ENCODE assay signal across 9 cellular contexts in genomic region chr16:19085679-19086200, GRCh38. TPM values are rescaled to one million over a fixed set of nuclear protein-coding genes. Genes with fewer than 3 reads are reported as not detected.
DNase-seq lines count a peak whose midpoint lies in the region; TF ChIP-seq lines count a peak whose summit lies in the region.
"Had no signal": no experiment of that assay in that cellular context is flagged by ENCODE, and none has a peak within 500 bp of the region (broad histone marks: within the 10 kb centered on the region; RNA-seq: fewer than 3 reads in every experiment).

No MANE protein-coding gene starts in this region.

- no peak for TF ChIP-seq POLR2A in sigmoid colon (IDR thresholded peaks at IDR 0.05)

- H3K4me1 ChIP-seq in HUES6 (ENCODE audit: control insufficient read depth, insufficient read depth, low read length) (0 out of 2 replicates have a peak, but pooled peaks cover 2% of the 10 kb centered on the region), sigmoid colon (peaks cover 0 to 16% (median 7%) of the 10 kb centered on the region in 4 donors)

- H3K4me3 ChIP-seq in AG10803 (ENCODE audit: low read length) (no peak overlapping the region), HUES6 (ENCODE audit: low read depth, low read length) (peak overlapping the region; percentile 56; the same call in 1 of the 2 replicates), sigmoid colon (peak overlapping the region in 2 of 4 donors; percentile 47 to 49)

- intact Hi-C loops in sigmoid colon (cut with DNase I), result loop anchor here (1.0 to 2.0 kb wide), 4 partner anchors 27 to 417 kb away; partner anchors contain the start of gene ITPRIPL2

- H3K9ac ChIP-seq in HUES6 (ENCODE audit: low read length), result peak overlapping the region; percentile 54

- H3K9me3 ChIP-seq in HUES6 (ENCODE audit: control insufficient read depth, insufficient read depth, low read depth, low read length) (peaks cover 4% of the 10 kb centered on the region; the same call in 1 of the 2 replicates), sigmoid colon (no peaks in the 10 kb centered on the region)

- WGBS in sigmoid colon, 2 donors, result 9 to 32% methylated on average over 8 of the region's 8 CpGs

- H3K27me3 ChIP-seq in HUES6 (ENCODE audit: control insufficient read depth, insufficient read depth, low read length), result peaks cover 12% of the 10 kb centered on the region
- no peaks in the 10 kb centered on the region for H3K27me3 ChIP-seq in sigmoid colon

- TF ChIP-seq EP300 in sigmoid colon (IDR thresholded peaks at IDR 0.05), result no peak

- DNase-seq in AG10803 (ENCODE audit: low read depth), result peak; percentile 14
- DNase-seq in medulla oblongata (ENCODE audit: extremely low spot score), result peak; percentile 18
- DNase-seq in NCI-H128 (lab: John Stamatoyannopoulos, UW; ENCODE audit: unreplicated experiment), result no peak
- no peak for DNase-seq in NCI-H510A treated with DMSO at 0.1 percent for 48 hours (lab: John Stamatoyannopoulos, UW)
- no peak for DNase-seq in activated CD8-positive, alpha-beta memory T cell treated with anti-CD3 and anti-CD28 coated beads for 24 hours
- no peak for DNase-seq in sigmoid colon

- no peak overlapping the region for H3K27ac ChIP-seq in HUES6 (ENCODE audit: low read depth, low read length)
- H3K27ac ChIP-seq in VCaP, result peak overlapping the region; percentile 71
- no peak overlapping the region for H3K27ac ChIP-seq in sigmoid colon
- H3K27ac ChIP-seq: epithelial cell of prostate had no signal

- peaks cover 11% of the 10 kb centered on the region for H3K36me3 ChIP-seq in HUES6 (ENCODE audit: control insufficient read depth, insufficient read depth, low read length)
- H3K36me3 ChIP-seq in sigmoid colon, result peaks cover 0 to 16% (median 0%) of the 10 kb centered on the region in 4 donors

- TF ChIP-seq CTCF in AG10803 (conservative IDR thresholded peaks at IDR 0.05; ENCODE audit: low read length) (no peak), VCaP (conservative IDR thresholded peaks at IDR 0.05) (no peak), sigmoid colon (IDR thresholded peaks at IDR 0.05) (no peak)

RNA-seq across cellular contexts. Expression of gene COQ7, which starts 18.3 kb away (rescaled TPM):
- 10 to 100 TPM; 17.1 to 21.3 (median 18.8) TPM for total RNA-seq in sigmoid colon
- polyA plus RNA-seq in sigmoid colon, result 10 to 100 TPM; 14.4 to 22.2 (median 21.5) TPM

RNA-seq across cellular contexts. Expression of gene ITPRIPL2, which starts 28.0 kb away (rescaled TPM):
- total RNA-seq in sigmoid colon, result 10 to 100 TPM; 28.1 to 61.6 (median 44.2) TPM
- 1 to 10 TPM; 5.5 to 9.9 (median 8.4) TPM for polyA plus RNA-seq in sigmoid colon

Comparison
In these comparisons a context has a peak if more than half of its experiments do, and no peak if none do; other contexts are left out.
1. DNase-seq: peak in AG10803 (single experiment) and medulla oblongata (single experiment); none in NCI-H128 (single experiment), NCI-H510A treated with DMSO at 0.1 percent for 48 hours (single experiment), activated CD8-positive, alpha-beta memory T cell treated with anti-CD3 and anti-CD28 coated beads for 24 hours (single experiment) and sigmoid colon (single experiment).